18 cellular contexts compared by ENCODE assay signal in genomic region chr3:24258260-24258659, GRCh38.
DNase-seq lines count a peak whose midpoint lies in the region; ATAC-seq, FAIRE-seq and TF ChIP-seq lines count a peak whose summit lies in the region.
"Had no signal": no experiment of that assay in that cellular context is flagged by ENCODE, and none has a peak within 500 bp of the region (broad histone marks: within the 10 kb centered on the region; RNA-seq: fewer than 3 reads in every experiment).

No MANE protein-coding gene starts in this region.

- peaks cover 0 to 4% of the 10 kb centered on the region in 2 experiments for H3K36me3 ChIP-seq in mesenchymal stem cell (ENCODE audit: control insufficient read depth in 1 of 2, insufficient read depth in 2 of 2, low read depth in 1 of 2, low read length in 2 of 2)
- H3K36me3 ChIP-seq in sigmoid colon = no peaks in the 10 kb centered on the region
- no peaks in the 10 kb centered on the region for H3K36me3 ChIP-seq in thoracic aorta
- H3K36me3 ChIP-seq: BE2C had no signal

- peak overlapping the region; percentile 28 to 55 for H3K18ac ChIP-seq in mesenchymal stem cell (ENCODE audit: low read depth in 1 of 2, low read length in 2 of 2)

- no peak overlapping the region for H3K4me2 ChIP-seq in mesenchymal stem cell (ENCODE audit: low read length, poor library complexity, severe bottlenecking)

- no peak overlapping the region for H4K91ac ChIP-seq in mesenchymal stem cell (ENCODE audit: low read length)

- FAIRE-seq in RCC 7860 (lab: Jason Lieb, UNC) = no peak
- FAIRE-seq: GM19239, H54 had no signal

- peak overlapping the region; percentile 37 to 41 for H2BK12ac ChIP-seq in mesenchymal stem cell (ENCODE audit: low read length in 2 of 2)

- H3K9ac ChIP-seq in mesenchymal stem cell (ENCODE audit: low read length) = no peak overlapping the region

- H3K4me1 ChIP-seq in mesenchymal stem cell (ENCODE audit: control insufficient read depth, insufficient read depth, low read depth, low read length) (peaks cover 3% of the 10 kb centered on the region), sigmoid colon (peaks cover 0 to 70% (median 39%) of the 10 kb centered on the region in 4 donors), thoracic aorta (ENCODE audit: control insufficient read depth in 1 of 2, low read depth in 2 of 2) (peaks cover 30 to 87% of the 10 kb centered on the region in 2 donors)
- H3K4me1 ChIP-seq: BE2C had no signal

- H3K79me1 ChIP-seq in mesenchymal stem cell (replicated peaks; ENCODE audit: low read length, poor library complexity, severe bottlenecking) = peaks cover 4% of the 10 kb centered on the region

- H3K9me3 ChIP-seq in mesenchymal stem cell (ENCODE audit: control insufficient read depth, low read length) = no peaks in the 10 kb centered on the region
- H3K9me3 ChIP-seq in sigmoid colon = no peaks in the 10 kb centered on the region
- H3K9me3 ChIP-seq in thoracic aorta = no peaks in the 10 kb centered on the region
- H3K9me3 ChIP-seq: BE2C had no signal

- H2AK5ac ChIP-seq in mesenchymal stem cell (ENCODE audit: low read length, severe bottlenecking) = peak overlapping the region; percentile 54

- H4K8ac ChIP-seq in mesenchymal stem cell (ENCODE audit: low read length) = peak overlapping the region; percentile 66

- TF ChIP-seq EP300 in sigmoid colon (IDR thresholded peaks at IDR 0.05) = no peak

- no peak overlapping the region for H2BK5ac ChIP-seq in mesenchymal stem cell (ENCODE audit: low read depth, low read length, poor library complexity, severe bottlenecking)

- H3K23ac ChIP-seq in mesenchymal stem cell (ENCODE audit: low read length in 2 of 2) = no peak overlapping the region

- intact Hi-C loops in sigmoid colon (cut with DNase I) = no loop called here

- no peak overlapping the region for H2BK15ac ChIP-seq in mesenchymal stem cell (ENCODE audit: low read depth, poor library complexity, severe bottlenecking)

- peak overlapping the region; percentile 21 for H2BK120ac ChIP-seq in mesenchymal stem cell (ENCODE audit: low read depth, low read length)

- peak overlapping the region in 1 of 2 experiments; percentile 80 for H3K4ac ChIP-seq in mesenchymal stem cell (ENCODE audit: low read depth in 1 of 2, low read length in 2 of 2)

- no peak for ATAC-seq in thoracic aorta (ENCODE audit: insufficient number of reproducible peaks, low FRiP score, low read depth)

- no peak overlapping the region for H3K4me3 ChIP-seq in mesenchymal stem cell (ENCODE audit: insufficient read depth in 1 of 2, low read depth in 1 of 2, low read length in 2 of 2)
- H3K4me3 ChIP-seq in sigmoid colon = no peak overlapping the region
- H3K4me3 ChIP-seq in thoracic aorta = no peak overlapping the region

- no peak for TF ChIP-seq POLR2A in sigmoid colon (IDR thresholded peaks at IDR 0.05)

- TF ChIP-seq CTCF in sigmoid colon (IDR thresholded peaks at IDR 0.05) = no peak
- no peak for TF ChIP-seq CTCF in thoracic aorta (IDR thresholded peaks at IDR 0.05)

- WGBS in mesenchymal stem cell = 65% methylated on average over 5 of the region's 5 CpGs
- WGBS in sigmoid colon, 2 donors = 91% methylated on average over 5 of the region's 5 CpGs

- no peak overlapping the region for H2AFZ ChIP-seq in mesenchymal stem cell (ENCODE audit: low read depth, low read length)

- no peaks in the 10 kb centered on the region for H3K27me3 ChIP-seq in mesenchymal stem cell (ENCODE audit: control insufficient read depth in 1 of 2, insufficient read depth in 1 of 2, low read length in 2 of 2)
- no peaks in the 10 kb centered on the region for H3K27me3 ChIP-seq in sigmoid colon
- no peaks in the 10 kb centered on the region for H3K27me3 ChIP-seq in thoracic aorta (replicated peaks; ENCODE audit: insufficient read depth)
- H3K27me3 ChIP-seq: BE2C had no signal

- peak; percentile 24 for DNase-seq in mesenchymal stem cell
- DNase-seq in sigmoid colon = no peak
- no peak for DNase-seq in thoracic aorta (ENCODE audit: low spot score)
- DNase-seq in RCC 7860 (ENCODE audit: low spot score) = no peak
- no peak for DNase-seq in globus pallidus (ENCODE audit: low spot score)
- no peak for DNase-seq in NCI-H2171 treated with DMSO at 0.1 percent for 48 hours (lab: John Stamatoyannopoulos, UW)
- DNase-seq: BE2C, EL, GF-D8, KG1, NCI-H1092 treated with DMSO at 0.1 percent for 48 hours, NCI-H1436 treated with DMSO at 0.1 percent for 48 hours, NCI-H1930, NCI-H526 had no signal

- peak overlapping the region; percentile 44 for H3K27ac ChIP-seq in cingulate gyrus (ENCODE audit: low read depth, low read length)
- H3K27ac ChIP-seq in mesenchymal stem cell (ENCODE audit: low read length, poor library complexity, severe bottlenecking) = no peak overlapping the region
- peak overlapping the region in 3 of 4 donors; percentile 47 to 61 (median 47) for H3K27ac ChIP-seq in sigmoid colon
- peak overlapping the region; percentile 59 to 88 for H3K27ac ChIP-seq in thoracic aorta
- H3K27ac ChIP-seq: HL-60 had no signal

- no peak overlapping the region for H3K14ac ChIP-seq in mesenchymal stem cell (ENCODE audit: low read length in 2 of 2)
